22 cellular contexts compared by ENCODE assay signal in genomic region chr6:8908638-8909037, GRCh38.
A peak's percentile ranks its signal among the peaks of the same experiment; 100 is the strongest.
DNase-seq lines count a peak whose midpoint lies in the region; ATAC-seq, FAIRE-seq and TF ChIP-seq lines count a peak whose summit lies in the region.
"Had no signal": no experiment of that assay in that cellular context is flagged by ENCODE, and none has a peak within 500 bp of the region (broad histone marks: within the 10 kb centered on the region; RNA-seq: fewer than 3 reads in every experiment).

No MANE protein-coding gene starts in this region.

- peaks cover 4% of the 10 kb centered on the region for H3K4me1 Mint-ChIP-seq in Caco-2 (ENCODE audit: low read depth, unreplicated experiment)
- H3K4me1 Mint-ChIP-seq: CD4-positive, alpha-beta memory T cell; CD4-positive, CD25-positive, alpha-beta regulatory T cell; CD8-positive, alpha-beta memory T cell had no signal

- no peak overlapping the region for H2AK5ac ChIP-seq in H1 (ENCODE audit: low read depth, low read length)

- peak overlapping the region; percentile 64 for H3K27ac Mint-ChIP-seq in Caco-2 (ENCODE audit: unreplicated experiment)
- H3K27ac Mint-ChIP-seq: CD4-positive, alpha-beta memory T cell; CD4-positive, CD25-positive, alpha-beta regulatory T cell; CD8-positive, alpha-beta memory T cell had no signal

- H2BK5ac ChIP-seq in H1 (ENCODE audit: low read depth, low read length): no peak overlapping the region

- H3K36me3 ChIP-seq in Caco-2 (ENCODE audit: control insufficient read depth, insufficient read depth, low read length) (no peaks in the 10 kb centered on the region), H1 (ENCODE audit: control insufficient read depth in 2 of 4, insufficient read depth in 4 of 4, low read length in 3 of 4) (no peaks in the 10 kb centered on the region), right lobe of liver (no peaks in the 10 kb centered on the region), mammary epithelial cell (ENCODE audit: insufficient read depth, low read length) (no peaks in the 10 kb centered on the region)
- H3K36me3 ChIP-seq: BE2C, BLaER1 had no signal

- no peak for TF ChIP-seq RAD21 in H1 (IDR thresholded peaks at IDR 0.05 in 1 of 2, conservative IDR thresholded peaks at IDR 0.05 in 1 of 2; ENCODE audit: low read depth in 2 of 2, low read length in 2 of 2)

- no peak overlapping the region for H4K5ac ChIP-seq in H1 (ENCODE audit: insufficient read length, low read depth, low read length)

- no peak overlapping the region for H3K4me3 Mint-ChIP-seq in Caco-2 (ENCODE audit: unreplicated experiment)
- H3K4me3 Mint-ChIP-seq: CD14-positive monocyte; CD4-positive, alpha-beta memory T cell; CD4-positive, CD25-positive, alpha-beta regulatory T cell; CD8-positive, alpha-beta memory T cell had no signal

- no peak overlapping the region for H3K9ac ChIP-seq in H1 (replicated peaks in 1 of 4; ENCODE audit: extremely low read depth in 1 of 4, low read depth in 3 of 4, low read length in 3 of 4)
- H3K9ac ChIP-seq in mammary epithelial cell (ENCODE audit: insufficient read depth, low read length): no peak overlapping the region
- H3K9ac ChIP-seq: BLaER1 had no signal

- no peak for TF ChIP-seq CTCF in Caco-2 (IDR thresholded peaks at IDR 0.05; ENCODE audit: insufficient read depth in 1 of 2, low read depth in 1 of 2, low read length in 1 of 2, severe bottlenecking in 1 of 2, unreplicated experiment in 1 of 2)
- no peak for TF ChIP-seq CTCF in H1 (IDR thresholded peaks at IDR 0.05; ENCODE audit: control extremely low read depth in 1 of 3, insufficient read depth in 1 of 3, low read depth in 1 of 3, low read length in 3 of 3)
- TF ChIP-seq CTCF in right lobe of liver (IDR thresholded peaks at IDR 0.05): no peak
- no peak for TF ChIP-seq CTCF in mammary epithelial cell (conservative IDR thresholded peaks at IDR 0.05 in 1 of 2, IDR thresholded peaks at IDR 0.05 in 1 of 2; ENCODE audit: extremely low read depth in 1 of 2, insufficient read depth in 1 of 2, low read depth in 1 of 2, low read length in 2 of 2)

- no peak overlapping the region for H2BK15ac ChIP-seq in H1 (ENCODE audit: low read length)

- intact Hi-C loops in Caco-2 (cut with micrococcal nuclease; ENCODE audit: unreplicated experiment): no loop called here
- intact Hi-C loops in right lobe of liver (cut with DNase I): no loop called here
- intact Hi-C loops in mammary epithelial cell (cut with micrococcal nuclease): no loop called here

- dilution Hi-C loops in mammary epithelial cell (cut with HindIII; ENCODE audit: low sequenced_read_pairs): no loop called here

- WGBS in H1 (ENCODE audit: extremely low coverage in 1 of 2, insufficient coverage in 1 of 2, insufficient read length in 1 of 2, insufficient replicate concordance in 2 of 2, low coverage in 1 of 2, low lambda C conversion rate in 2 of 2, missing lambda C conversion rate in 1 of 2), 2 experiments: 93% methylated on average over 3 of the region's 3 CpGs; no CpG with 5 or more reads in 1 of the 2 experiments
- 41% methylated on average over 3 of the region's 3 CpGs for WGBS in right lobe of liver (ENCODE audit: insufficient coverage, low coverage, low lambda C conversion rate, missing lambda C conversion rate)
- WGBS in mammary epithelial cell (ENCODE audit: low coverage, missing lambda C conversion rate): 67% methylated on average over 3 of the region's 3 CpGs

- no peak for TF ChIP-seq POLR2A in H1 (IDR thresholded peaks at IDR 0.05; ENCODE audit: control extremely low read depth in 1 of 2, low read depth in 2 of 2, low read length in 2 of 2)
- no peak for TF ChIP-seq POLR2A in right lobe of liver (IDR thresholded peaks at IDR 0.05)

- H4K8ac ChIP-seq in H1 (ENCODE audit: extremely low read depth, insufficient read depth, low read length): no peak overlapping the region

- ATAC-seq in right lobe of liver (peak; percentile 21 to 54 (median 36)), HG03457 (IDR thresholded peaks at IDR 0.05; ENCODE audit: unreplicated experiment) (no peak)

- no peaks in the 10 kb centered on the region for H3K27me3 Mint-ChIP-seq in Caco-2 (ENCODE audit: insufficient read depth, unreplicated experiment)
- H3K27me3 Mint-ChIP-seq: CD4-positive, alpha-beta memory T cell; CD4-positive, CD25-positive, alpha-beta regulatory T cell; CD8-positive, alpha-beta memory T cell had no signal

- H2BK20ac ChIP-seq in H1 (ENCODE audit: low read length): no peak overlapping the region

- H3K4me3 ChIP-seq in Caco-2 (ENCODE audit: low read depth, low read length) (no peak overlapping the region), H1 (ENCODE audit: extremely low read depth in 1 of 4, insufficient read depth in 2 of 4, low read depth in 3 of 4, low read length in 4 of 4) (no peak overlapping the region), right lobe of liver (no peak overlapping the region), mammary epithelial cell (replicated peaks in 1 of 3; ENCODE audit: insufficient read depth in 1 of 3, low read depth in 2 of 3, low read length in 3 of 3) (no peak overlapping the region)
- H3K4me3 ChIP-seq: BLaER1 had no signal

- no peak overlapping the region for H3K4ac ChIP-seq in H1 (replicated peaks; ENCODE audit: insufficient read length, low read depth, low read length)

- no peak overlapping the region for H2BK120ac ChIP-seq in H1 (replicated peaks; ENCODE audit: low read depth, low read length)

- BruUV-seq in Caco-2 (replicated peaks; lab: Mats Ljungman, UMichigan) (no TSS peak), mammary epithelial cell (replicated peaks; lab: Mats Ljungman, UMichigan) (no TSS peak)

- no peak overlapping the region for H3K14ac ChIP-seq in H1 (ENCODE audit: insufficient read length)

- no peaks in the 10 kb centered on the region for H3K79me1 ChIP-seq in H1 (ENCODE audit: low read depth, low read length)

- TF ChIP-seq EP300 in H1 (IDR thresholded peaks at IDR 0.05; ENCODE audit: borderline replicate concordance in 1 of 2, low read depth in 2 of 2, low read length in 2 of 2): no peak

- H3K27me3 ChIP-seq in Caco-2 (replicated peaks; ENCODE audit: control insufficient read depth, insufficient read depth, low read length): no peaks in the 10 kb centered on the region
- H3K27me3 ChIP-seq in H1 (replicated peaks in 1 of 4; ENCODE audit: control insufficient read depth in 3 of 4, extremely low read depth in 1 of 4, insufficient read depth in 3 of 4, low read length in 3 of 4): no peaks in the 10 kb centered on the region
- no peaks in the 10 kb centered on the region for H3K27me3 ChIP-seq in right lobe of liver
- no peaks in the 10 kb centered on the region for H3K27me3 ChIP-seq in mammary epithelial cell (ENCODE audit: insufficient read depth, low read length)
- H3K27me3 ChIP-seq: BE2C, BLaER1 had no signal

- no peak for DNase-seq in Caco-2
- no peak for DNase-seq in H1 (ENCODE audit: low read depth in 1 of 2, low spot score in 2 of 2)
- no peak for DNase-seq in right lobe of liver
- DNase-seq in mammary epithelial cell: no peak
- DNase-seq: 8988T; ACHN; BE2C; C1 segment of cervical spinal cord; Calu3; CD4-positive, alpha-beta memory T cell; CD4-positive, CD25-positive, alpha-beta regulatory T cell; CD8-positive, alpha-beta memory T cell; COR-L47; DMS79 treated with DMSO at 0.1 percent for 48 hours; GF-D8 had no signal

- peaks cover 14% of the 10 kb centered on the region for H3K4me1 ChIP-seq in Caco-2
- H3K4me1 ChIP-seq in H1 (replicated peaks in 1 of 4; ENCODE audit: control insufficient read depth in 3 of 4, insufficient read depth in 4 of 4, low read length in 3 of 4): no peaks in the 10 kb centered on the region
- peaks cover 0 to 33% (median 8%) of the 10 kb centered on the region in 4 donors for H3K4me1 ChIP-seq in right lobe of liver
- no peaks in the 10 kb centered on the region for H3K4me1 ChIP-seq in mammary epithelial cell (ENCODE audit: insufficient read depth, low read length)
- H3K4me1 ChIP-seq: BE2C had no signal

- H3K9me3 Mint-ChIP-seq in Caco-2 (ENCODE audit: unreplicated experiment): peaks cover 9% of the 10 kb centered on the region

- peaks cover 11% of the 10 kb centered on the region; the same call in 1 of the 2 replicates for H3K9me3 ChIP-seq in Caco-2
- H3K9me3 ChIP-seq in H1 (ENCODE audit: insufficient read depth in 2 of 2, low read depth in 1 of 2, low read length in 1 of 2): peaks cover 4 to 5% of the 10 kb centered on the region in 2 experiments; a peak in 2 of 4 replicates
- no peaks in the 10 kb centered on the region for H3K9me3 ChIP-seq in right lobe of liver
- H3K9me3 ChIP-seq in mammary epithelial cell (replicated peaks; ENCODE audit: insufficient read depth, low read length): no peaks in the 10 kb centered on the region
- H3K9me3 ChIP-seq: BE2C had no signal

- in situ Hi-C loops in mammary epithelial cell (cut with MboI; ENCODE audit: low sequenced_read_pairs in 2 of 2): no loop called here

- H3K23me2 ChIP-seq in H1 (ENCODE audit: low read depth, low read length): no peaks in the 10 kb centered on the region

- H2AFZ ChIP-seq in H1 (ENCODE audit: low read length): 0 out of 2 replicates have a peak overlapping the region, but pooled peaks have one; percentile 44
- H2AFZ ChIP-seq in mammary epithelial cell (ENCODE audit: low read depth, low read length): no peak overlapping the region

- H3K36me3 Mint-ChIP-seq in Caco-2 (ENCODE audit: insufficient read depth, unreplicated experiment): no peaks in the 10 kb centered on the region
- H3K36me3 Mint-ChIP-seq: CD14-positive monocyte; CD4-positive, alpha-beta memory T cell; CD4-positive, CD25-positive, alpha-beta regulatory T cell; CD8-positive, alpha-beta memory T cell had no signal

- H3K79me2 ChIP-seq in H1 (ENCODE audit: control insufficient read depth in 1 of 2, insufficient read depth in 2 of 2, low read length in 2 of 2) (no peaks in the 10 kb centered on the region), mammary epithelial cell (ENCODE audit: insufficient read depth, low read length) (no peaks in the 10 kb centered on the region)

- H3K56ac ChIP-seq in H1 (replicated peaks; ENCODE audit: insufficient read length, low read depth, low read length): no peak overlapping the region

- H4K91ac ChIP-seq in H1 (replicated peaks; ENCODE audit: insufficient read length, low read length): no peak overlapping the region

- H3K27ac ChIP-seq in H1 (ENCODE audit: low read depth, low read length): no peak overlapping the region
- H3K27ac ChIP-seq in right lobe of liver: peak overlapping the region in 2 of 3 donors; percentile 27 to 65
- H3K27ac ChIP-seq in mammary epithelial cell (ENCODE audit: insufficient read depth, low read depth, low read length): no peak overlapping the region
- H3K27ac ChIP-seq: BLaER1 had no signal

- no peak for FAIRE-seq in H1 (lab: Jason Lieb, UNC)
- FAIRE-seq: A204.1, D721Med, G401.6, GM12891 had no signal

- H3K18ac ChIP-seq in H1 (ENCODE audit: extremely low read depth, low read length): no peak overlapping the region

- H3K23ac ChIP-seq in H1 (ENCODE audit: insufficient read length): no peak overlapping the region

- no peaks in the 10 kb centered on the region for H4K20me1 ChIP-seq in H1 (replicated peaks in 1 of 2; ENCODE audit: control insufficient read depth in 1 of 2, insufficient read depth in 2 of 2, low read length in 2 of 2)
- no peaks in the 10 kb centered on the region for H4K20me1 ChIP-seq in mammary epithelial cell (ENCODE audit: insufficient read depth, low read length)
- H4K20me1 ChIP-seq: BLaER1 had no signal

- CTCF ChIA-PET in Caco-2 (lab: Charles Lee): no interaction called here
- CTCF ChIA-PET in H1 (lab: Charles Lee; ENCODE audit: partially characterized antibody): interaction anchor here (0.9 to 2.4 kb wide), 2 partner anchors 15 to 21 kb away, joined by 3 to 5 read pairs; no protein-coding TSS in a partner anchor
- CTCF ChIA-PET in mammary epithelial cell (lab: Charles Lee; ENCODE audit: low non-redundant PET): no interaction called here

- H2BK12ac ChIP-seq in H1 (ENCODE audit: low read depth, low read length): no peak overlapping the region

- POLR2A ChIA-PET in Caco-2 (lab: Charles Lee): no interaction called here
- POLR2A ChIA-PET in H1 (lab: Charles Lee; ENCODE audit: partially characterized antibody): no interaction called here

- H3K4me2 ChIP-seq in H1 (ENCODE audit: insufficient read depth in 1 of 2, low read depth in 2 of 2, low read length in 2 of 2): no peak overlapping the region
- H3K4me2 ChIP-seq in mammary epithelial cell (ENCODE audit: insufficient read depth, low read depth, low read length): no peak overlapping the region
- H3K4me2 ChIP-seq: BLaER1 had no signal

Comparison
In these comparisons a context has a peak if more than half of its experiments do, and no peak if none do; other contexts are left out.
1. H3K27ac ChIP-seq: peak in right lobe of liver (2 of 3); none in H1 (single experiment) and mammary epithelial cell (single experiment).